In genomic region chr15:32746116-32746857, GRCh38 we compare ENCODE assay signal across 16 cellular contexts. TPM values are rescaled to one million over a fixed set of nuclear protein-coding genes. Genes with fewer than 3 reads are reported as not detected.
"Had no signal": no experiment of that assay in that cellular context is flagged by ENCODE, and none has a peak within 500 bp of the region (broad histone marks: within the 10 kb centered on the region; RNA-seq: fewer than 3 reads in every experiment).

No MANE protein-coding gene starts in this region.

- H3K27me3 ChIP-seq: esophagus muscularis mucosa, foreskin keratinocyte had no signal

- H3K4me3 Mint-ChIP-seq: dendritic cell treated with granulocyte-macrophage colony-stimulating factor and Interleukin-4, amounts not matched to agents 40 ng/mL and 50 ng/mL, for 4 days; effector memory CD8-positive, alpha-beta T cell; immature natural killer cell; naive B cell; nephron progenitor cell had no signal

- H3K27ac ChIP-seq: epithelial cell of prostate, esophagus muscularis mucosa, foreskin keratinocyte, left ventricle myocardium inferior had no signal

- H3K4me3 ChIP-seq: esophagus muscularis mucosa, left ventricle myocardium inferior, lung, skin epidermis had no signal

- H3K4me1 ChIP-seq: esophagus muscularis mucosa, foreskin keratinocyte, left ventricle myocardium inferior had no signal

- H3K9me3 ChIP-seq: esophagus muscularis mucosa had no signal

- H3K36me3 Mint-ChIP-seq: immature natural killer cell, naive B cell had no signal

- H3K9me3 Mint-ChIP-seq: dendritic cell treated with granulocyte-macrophage colony-stimulating factor and Interleukin-4, amounts not matched to agents 40 ng/mL and 50 ng/mL, for 4 days; effector memory CD8-positive, alpha-beta T cell; immature natural killer cell had no signal

- H3K4me1 Mint-ChIP-seq: immature natural killer cell, naive B cell had no signal

- H3K36me3 ChIP-seq: esophagus muscularis mucosa, left ventricle myocardium inferior had no signal

- H3K27ac Mint-ChIP-seq: dendritic cell treated with granulocyte-macrophage colony-stimulating factor and Interleukin-4, amounts not matched to agents 40 ng/mL and 50 ng/mL, for 4 days; effector memory CD8-positive, alpha-beta T cell; immature natural killer cell; naive B cell; nephron progenitor cell had no signal

- DNase-seq: effector memory CD8-positive, alpha-beta T cell; foreskin keratinocyte; immature natural killer cell; left ventricle myocardium inferior; mesenchymal stem cell; naive B cell; nephron progenitor cell; posterior cingulate gyrus; stimulated activated CD4-positive, alpha-beta T cell treated with anti-CD3 and anti-CD28 coated beads, Interleukin-2, amount 100 ng/mL, for 24 hours; stimulated activated naive CD4-positive, alpha-beta T cell treated with Interleukin-2 at 50 U/mL for 16 hours; trophoblast cell had no signal

RNA-seq across cellular contexts. Expression of gene GREM1, which starts 28.5 kb away (rescaled TPM):
- polyA plus RNA-seq: immature natural killer cell had no signal
